Comparison of ENCODE assay signal across 8 cellular contexts in the genomic region with DNA sequence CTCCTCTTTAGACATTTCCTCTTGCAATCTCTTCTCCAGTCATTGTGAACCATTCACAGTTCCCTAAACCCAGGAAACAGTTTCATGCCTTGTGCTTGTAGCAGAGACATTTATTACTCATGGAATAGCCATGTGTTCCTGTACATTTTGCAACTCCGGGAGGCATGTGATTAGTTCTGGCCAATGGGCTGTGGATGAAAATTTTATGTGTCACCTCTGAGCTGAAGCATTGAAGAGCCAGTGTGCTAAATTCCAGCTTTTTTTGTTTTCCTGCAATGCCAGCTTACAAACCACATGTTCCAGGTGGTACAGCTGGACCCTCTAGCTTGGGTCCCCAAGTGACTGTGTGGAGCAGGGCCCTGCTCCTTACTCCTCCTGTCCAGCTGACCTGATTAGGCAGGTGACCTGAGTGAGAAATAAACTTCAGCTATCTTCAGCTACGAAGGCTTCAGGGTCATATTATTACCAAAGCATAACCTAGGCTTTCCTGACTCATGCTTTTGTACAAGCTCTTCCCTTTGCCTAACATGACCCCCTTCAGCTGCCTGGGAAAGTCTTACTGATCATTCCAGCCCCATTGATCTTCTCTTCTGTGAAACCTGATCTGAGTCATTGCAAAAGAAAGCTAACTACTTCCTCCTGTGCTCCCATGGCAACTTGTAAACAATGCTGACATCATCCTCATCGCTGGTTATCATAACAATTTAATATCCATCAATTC.
DNase-seq lines count a peak whose midpoint lies in the region; ATAC-seq, FAIRE-seq and TF ChIP-seq lines count a peak whose summit lies in the region.

No MANE protein-coding gene starts in this region.

- H3K9me3 ChIP-seq in BLaER1 treated with 17β-estradiol and CSF1 and Interleukin-3, amounts not matched to agents 10 nM and 100 nM (replicated peaks in 1 of 11): peaks cover 6 to 20% (median 14%) of the 10 kb centered on the region in 11 experiments; a peak in 21 of 22 replicates
- H3K9me3 ChIP-seq in skeletal muscle tissue (ENCODE audit: control insufficient read depth in 3 of 3, low read length in 3 of 3): peaks cover 0 to 3% (median 0%) of the 10 kb centered on the region in 3 donors
- no peaks in the 10 kb centered on the region for H3K9me3 ChIP-seq in kidney (ENCODE audit: control insufficient read depth in 1 of 2, low read length in 2 of 2)

- peaks cover 15% of the 10 kb centered on the region for H3K27me3 Mint-ChIP-seq in activated T-helper 2 cell treated with anti-CD3 and anti-CD28 coated beads, Interferon-gamma antibody, Interleukin-2, Interleukin-4, amounts not matched to agents 10 μg/mL and 5 μg/mL and 100 μg/mL, durations not matched to agents 14 hours and 24 hours and 36 hours (ENCODE audit: low read depth)

- FAIRE-seq in kidney (lab: Jason Lieb, UNC): no peak

- ATAC-seq in HG03196 (IDR thresholded peaks at IDR 0.05; ENCODE audit: unreplicated experiment): peak; percentile 83
- ATAC-seq in Right ventricle myocardium superior (ENCODE audit: poor library complexity): peak; percentile 64

- intact Hi-C loops in activated T-helper 2 cell treated with anti-CD3 and anti-CD28 coated beads, Interferon-gamma antibody, Interleukin-2, Interleukin-4, amounts not matched to agents 10 μg/mL and 5 μg/mL and 100 μg/mL, durations not matched to agents 14 hours and 24 hours and 36 hours (cut with micrococcal nuclease): loop anchor here (1.0 to 10.0 kb wide), 2 partner anchors 28 to 364 kb away; no protein-coding TSS in a partner anchor
- intact Hi-C loops in Right ventricle myocardium superior (cut with DNase I): no loop called here
- intact Hi-C loops in kidney (cut with DNase I): no loop called here

- DNase-seq in GM19240 (ENCODE audit: insufficient read length, low spot score): peak; percentile 71
- peak; percentile 38 for DNase-seq in NCI-H774 (lab: John Stamatoyannopoulos, UW)
- peak; percentile 48 for DNase-seq in activated T-helper 2 cell treated with anti-CD3 and anti-CD28 coated beads, Interferon-gamma antibody, Interleukin-2, Interleukin-4, amounts not matched to agents 10 μg/mL and 5 μg/mL and 100 μg/mL, durations not matched to agents 14 hours and 24 hours and 36 hours (ENCODE audit: low spot score)
- DNase-seq in Right ventricle myocardium superior: no peak
- DNase-seq in kidney: no peak

- H3K4me1 ChIP-seq in BLaER1 treated with 17β-estradiol and CSF1 and Interleukin-3, amounts not matched to agents 10 nM and 100 nM: peaks cover 9 to 96% (median 23%) of the 10 kb centered on the region in 10 experiments
- H3K4me1 ChIP-seq in skeletal muscle tissue (ENCODE audit: control insufficient read depth in 3 of 3, insufficient read depth in 3 of 3, low read length in 3 of 3): peaks cover 3 to 10% (median 4%) of the 10 kb centered on the region in 3 donors
- peaks cover 10% of the 10 kb centered on the region in 2 donors for H3K4me1 ChIP-seq in kidney (ENCODE audit: control insufficient read depth in 1 of 2, insufficient read depth in 1 of 2, low read depth in 1 of 2, low read length in 2 of 2)

- H3K4me1 Mint-ChIP-seq in activated T-helper 2 cell treated with anti-CD3 and anti-CD28 coated beads, Interferon-gamma antibody, Interleukin-2, Interleukin-4, amounts not matched to agents 10 μg/mL and 5 μg/mL and 100 μg/mL, durations not matched to agents 14 hours and 24 hours and 36 hours (ENCODE audit: low read depth): peaks cover 29% of the 10 kb centered on the region

- no peaks in the 10 kb centered on the region for H3K27me3 ChIP-seq in BLaER1 treated with 17β-estradiol and CSF1 and Interleukin-3, amounts not matched to agents 10 nM and 100 nM
- H3K27me3 ChIP-seq in skeletal muscle tissue (ENCODE audit: control insufficient read depth in 3 of 3, insufficient read depth in 3 of 3, low read length in 3 of 3): no peaks in the 10 kb centered on the region

- peak overlapping the region in 4 of 11 experiments; percentile 48 to 84 (median 73); a peak in 7 of 22 replicates for H3K9ac ChIP-seq in BLaER1 treated with 17β-estradiol and CSF1 and Interleukin-3, amounts not matched to agents 10 nM and 100 nM
- H3K9ac ChIP-seq in skeletal muscle tissue (ENCODE audit: low read depth in 1 of 3, low read length in 3 of 3) (no peak overlapping the region), kidney (ENCODE audit: low read length in 2 of 2) (no peak overlapping the region)

- H3K9me3 Mint-ChIP-seq in activated T-helper 2 cell treated with anti-CD3 and anti-CD28 coated beads, Interferon-gamma antibody, Interleukin-2, Interleukin-4, amounts not matched to agents 10 μg/mL and 5 μg/mL and 100 μg/mL, durations not matched to agents 14 hours and 24 hours and 36 hours: peaks cover 15% of the 10 kb centered on the region

- peaks cover 3% of the 10 kb centered on the region for H3K36me3 Mint-ChIP-seq in activated T-helper 2 cell treated with anti-CD3 and anti-CD28 coated beads, Interferon-gamma antibody, Interleukin-2, Interleukin-4, amounts not matched to agents 10 μg/mL and 5 μg/mL and 100 μg/mL, durations not matched to agents 14 hours and 24 hours and 36 hours (ENCODE audit: low read depth)

- no peak overlapping the region for H3K4me3 ChIP-seq in BLaER1 treated with 17β-estradiol and CSF1 and Interleukin-3, amounts not matched to agents 10 nM and 100 nM
- no peak overlapping the region for H3K4me3 ChIP-seq in skeletal muscle tissue (ENCODE audit: low read length in 3 of 3)
- H3K4me3 ChIP-seq in kidney (ENCODE audit: low read length in 2 of 2): no peak overlapping the region

- H3K4me2 ChIP-seq in BLaER1 treated with 17β-estradiol and CSF1 and Interleukin-3, amounts not matched to agents 10 nM and 100 nM: peak overlapping the region in 6 of 11 experiments; percentile 14 to 88 (median 65); a peak in 11 of 22 replicates

- H3K36me3 ChIP-seq in BLaER1 treated with 17β-estradiol and CSF1 and Interleukin-3, amounts not matched to agents 10 nM and 100 nM: no peaks in the 10 kb centered on the region
- H3K36me3 ChIP-seq in skeletal muscle tissue (ENCODE audit: control insufficient read depth in 3 of 3, insufficient read depth in 3 of 3, low read length in 3 of 3): no peaks in the 10 kb centered on the region
- no peaks in the 10 kb centered on the region for H3K36me3 ChIP-seq in kidney (ENCODE audit: control insufficient read depth in 1 of 2, insufficient read depth in 2 of 2, low read length in 2 of 2)

- no peaks in the 10 kb centered on the region for H4K20me1 ChIP-seq in BLaER1 treated with 17β-estradiol and CSF1 and Interleukin-3, amounts not matched to agents 10 nM and 100 nM

- peak overlapping the region; percentile 58 for H3K27ac Mint-ChIP-seq in activated T-helper 2 cell treated with anti-CD3 and anti-CD28 coated beads, Interferon-gamma antibody, Interleukin-2, Interleukin-4, amounts not matched to agents 10 μg/mL and 5 μg/mL and 100 μg/mL, durations not matched to agents 14 hours and 24 hours and 36 hours

- peak overlapping the region in 5 of 11 experiments; percentile 44 to 95 (median 92); a peak in 12 of 22 replicates for H3K27ac ChIP-seq in BLaER1 treated with 17β-estradiol and CSF1 and Interleukin-3, amounts not matched to agents 10 nM and 100 nM
- H3K27ac ChIP-seq in skeletal muscle tissue (ENCODE audit: low read depth, low read length) (peak overlapping the region; percentile 48), kidney (ENCODE audit: low read depth in 2 of 2, low read length in 2 of 2) (peak overlapping the region in 1 of 2 donors; percentile 2)

- no peak overlapping the region for H3K4me3 Mint-ChIP-seq in activated T-helper 2 cell treated with anti-CD3 and anti-CD28 coated beads, Interferon-gamma antibody, Interleukin-2, Interleukin-4, amounts not matched to agents 10 μg/mL and 5 μg/mL and 100 μg/mL, durations not matched to agents 14 hours and 24 hours and 36 hours (ENCODE audit: low read depth)

- TF ChIP-seq CTCF in kidney (IDR thresholded peaks at IDR 0.05; ENCODE audit: borderline replicate concordance, extremely low read depth, insufficient read depth): no peak

Comparison
In these comparisons a context has a peak if more than half of its experiments do, and no peak if none do; other contexts are left out.
1. DNase-seq: peak in GM19240 (single experiment), NCI-H774 (single experiment) and activated T-helper 2 cell treated with anti-CD3 and anti-CD28 coated beads, Interferon-gamma antibody, Interleukin-2, Interleukin-4, amounts not matched to agents 10 μg/mL and 5 μg/mL and 100 μg/mL, durations not matched to agents 14 hours and 24 hours and 36 hours (single experiment); none in Right ventricle myocardium superior (single experiment) and kidney (single experiment).